ENCODE assay signal across 27 cellular contexts in the genomic region with DNA sequence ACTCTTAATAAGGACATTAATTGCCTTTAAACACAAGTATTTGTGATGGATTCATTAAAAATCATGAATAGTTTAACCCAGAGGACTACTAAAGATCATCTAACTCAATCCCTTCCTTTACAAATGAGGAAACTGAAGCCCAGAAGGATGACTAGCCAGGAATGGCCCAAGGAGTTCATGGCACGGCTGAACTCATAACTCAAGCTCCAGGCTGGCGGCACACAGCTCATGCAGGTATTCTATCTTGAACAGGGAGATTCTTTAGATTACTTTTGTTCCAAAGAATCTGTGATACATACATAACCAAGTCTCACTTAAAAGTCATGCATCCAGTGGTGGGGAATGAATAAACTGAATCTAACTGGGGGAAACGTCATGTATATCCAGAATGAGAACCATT.
"Had no signal": no experiment of that assay in that cellular context is flagged by ENCODE, and none has a peak within 500 bp of the region (broad histone marks: within the 10 kb centered on the region; RNA-seq: fewer than 3 reads in every experiment).

No MANE protein-coding gene starts in this region.

- H3K9me3 ChIP-seq: lower lobe of right lung, neutrophil, suprapubic skin, thoracic aorta had no signal

- H3K27me3 ChIP-seq: left lung, neutrophil, spleen, suprapubic skin, tibial artery had no signal

- DNase-seq: hippocampal formation; kidney glomerular epithelial cell; left cardiac atrium; left lung; lower lobe of right lung; mammary epithelial cell; mesenchymal stem cell; naive thymus-derived CD8-positive, alpha-beta T cell; occipital lobe; retina; right cardiac atrium; small intestine; spleen; stimulated activated CD4-positive, alpha-beta T cell treated with anti-CD3 and anti-CD28 coated beads, Interleukin-4, amount 100 ng/mL, for 24 hours; stimulated activated naive CD4-positive, alpha-beta T cell; tibial artery had no signal

- H3K27ac ChIP-seq: left lung, lower lobe of right lung, neutrophil, parathyroid adenoma, spleen, suprapubic skin, thoracic aorta, tibial artery had no signal

- H3K27ac Mint-ChIP-seq: naive thymus-derived CD8-positive, alpha-beta T cell; nephron; progenitor cell of endocrine pancreas; stimulated activated effector memory CD8-positive, alpha-beta T cell treated with anti-CD3 and anti-CD28 coated beads, Interleukin-12 subunit alpha, Interleukin-12 subunit beta, amount 100 ng/mL, for 72 hours; stimulated activated naive CD8-positive, alpha-beta T cell treated with anti-CD3 and anti-CD28 coated beads, Interleukin-15, Interleukin-2, amounts not matched to agents 100 ng/mL and 50 ng/mL, for 24 hours; type B pancreatic cell had no signal

- ATAC-seq: left cardiac atrium; lower lobe of right lung; naive thymus-derived CD8-positive, alpha-beta T cell; right cardiac atrium; sciatic nerve; stimulated activated effector memory CD8-positive, alpha-beta T cell treated with anti-CD3 and anti-CD28 coated beads, Interleukin-12 subunit alpha, Interleukin-12 subunit beta, amount 100 ng/mL, for 72 hours had no signal

- H3K36me3 ChIP-seq: left lung, lower lobe of right lung, neutrophil, spleen, suprapubic skin, thoracic aorta, tibial artery had no signal

- H2AFZ ChIP-seq: parathyroid adenoma had no signal

- H3K9ac ChIP-seq: parathyroid adenoma had no signal

- H3K36me3 Mint-ChIP-seq: stimulated activated effector memory CD8-positive, alpha-beta T cell treated with anti-CD3 and anti-CD28 coated beads, Interleukin-12 subunit alpha, Interleukin-12 subunit beta, amount 100 ng/mL, for 72 hours; type B pancreatic cell had no signal

- FAIRE-seq: small intestine had no signal

- H3K4me1 Mint-ChIP-seq: naive thymus-derived CD8-positive, alpha-beta T cell; neural crest cell; stimulated activated effector memory CD8-positive, alpha-beta T cell treated with anti-CD3 and anti-CD28 coated beads, Interleukin-12 subunit alpha, Interleukin-12 subunit beta, amount 100 ng/mL, for 72 hours had no signal

- H3K4me1 ChIP-seq: left lung, lower lobe of right lung, parathyroid adenoma, spleen, suprapubic skin, tibial artery had no signal

- H3K4me3 Mint-ChIP-seq: naive thymus-derived CD8-positive, alpha-beta T cell; nephron; neural crest cell; stimulated activated effector memory CD8-positive, alpha-beta T cell treated with anti-CD3 and anti-CD28 coated beads, Interleukin-12 subunit alpha, Interleukin-12 subunit beta, amount 100 ng/mL, for 72 hours; stimulated activated naive CD8-positive, alpha-beta T cell treated with anti-CD3 and anti-CD28 coated beads, Interleukin-15, Interleukin-2, amounts not matched to agents 100 ng/mL and 50 ng/mL, for 24 hours; type B pancreatic cell had no signal

- H3K27me3 Mint-ChIP-seq: stimulated activated naive CD8-positive, alpha-beta T cell treated with anti-CD3 and anti-CD28 coated beads, Interleukin-15, Interleukin-2, amounts not matched to agents 100 ng/mL and 50 ng/mL, for 24 hours had no signal

- H3K4me3 ChIP-seq: left lung, lower lobe of right lung, spleen, suprapubic skin, thoracic aorta, tibial artery had no signal

- H3K79me2 ChIP-seq: parathyroid adenoma had no signal
